In genomic region chr2:74450570-74451190, GRCh38 we compare ENCODE assay signal across 23 cellular contexts.
"Had no signal": no experiment of that assay in that cellular context is flagged by ENCODE, and none has a peak within 500 bp of the region (broad histone marks: within the 10 kb centered on the region; RNA-seq: fewer than 3 reads in every experiment).

No MANE protein-coding gene starts in this region.

- H3K27me3 ChIP-seq: MG63, SJSA1 had no signal

- H3K36me3 ChIP-seq: MG63, SJSA1 had no signal

- DNase-seq: Karpas-422, KG1, MG63, NCI-H1092, NCI-H1105 treated with DMSO at 0.1 percent for 48 hours, NCI-H1417 treated with DMSO at 0.1 percent for 48 hours, NCI-H146, NCI-H187, NCI-H2029, NCI-H2081 treated with DMSO at 0.1 percent for 48 hours, NCI-H2171, NCI-H226, NCI-H446, NCI-H510A, NCI-H524 treated with DMSO at 0.1 percent for 48 hours, NCI-H69, NCI-H774, Right ventricle myocardium superior, RPMI8226, SIG-M5 had no signal

- H3K9me3 ChIP-seq: MG63, SJSA1 had no signal

- H3K27ac ChIP-seq: HL-60, SJSA1, SK-N-MC had no signal

- H3K4me3 ChIP-seq: MG63, SJSA1, SK-N-MC had no signal
